1 cellular context compared by ENCODE assay signal in the genomic region with DNA sequence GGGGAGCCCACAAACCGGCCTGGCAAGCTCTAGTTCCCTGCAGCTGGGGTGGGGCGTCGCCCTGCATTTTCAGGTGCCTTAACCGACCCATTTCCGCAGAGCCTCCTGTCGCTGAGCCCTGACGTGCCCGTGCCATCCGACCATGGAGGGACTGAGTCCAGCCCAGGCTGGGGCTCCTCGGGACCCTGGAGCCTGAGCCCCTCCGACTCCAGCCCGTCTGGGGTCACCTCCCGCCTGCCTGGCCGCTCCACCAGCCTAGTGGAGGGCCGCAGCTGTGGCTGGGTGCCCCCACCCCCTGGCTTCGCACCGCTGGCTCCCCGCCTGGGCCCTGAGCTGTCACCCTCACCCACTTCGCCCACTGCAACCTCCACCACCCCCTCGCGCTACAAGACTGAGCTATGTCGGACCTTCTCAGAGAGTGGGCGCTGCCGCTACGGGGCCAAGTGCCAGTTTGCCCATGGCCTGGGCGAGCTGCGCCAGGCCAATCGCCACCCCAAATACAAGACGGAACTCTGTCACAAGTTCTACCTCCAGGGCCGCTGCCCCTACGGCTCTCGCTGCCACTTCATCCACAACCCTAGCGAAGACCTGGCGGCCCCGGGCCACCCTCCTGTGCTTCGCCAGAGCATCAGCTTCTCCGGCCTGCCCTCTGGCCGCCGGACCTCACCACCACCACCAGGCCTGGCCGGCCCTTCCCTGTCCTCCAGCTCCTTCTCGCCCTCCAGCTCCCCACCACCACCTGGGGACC.
TF ChIP-seq lines count a peak whose summit lies in the region.

No MANE protein-coding gene starts in this region.

TF ChIP-seq in IMR-90, 13 proteins besides CTCF, POLR2A, EP300 and RAD21:
- no peak for TF ChIP-seq RFX5 (IDR thresholded peaks at IDR 0.05; ENCODE audit: low read depth, low read length)
- no peak for TF ChIP-seq BHLHE40 (IDR thresholded peaks at IDR 0.05; ENCODE audit: low read depth, low read length)
- TF ChIP-seq MAZ (IDR thresholded peaks at IDR 0.05; ENCODE audit: borderline replicate concordance, low read depth, low read length): peak; percentile 30; the same call in 1 of the 2 replicates
- TF ChIP-seq SMC3 (IDR thresholded peaks at IDR 0.05; ENCODE audit: low read depth, low read length): 0 out of 2 replicates have a peak, but pooled peaks have one; percentile 2
- TF ChIP-seq MXI1 (IDR thresholded peaks at IDR 0.05; ENCODE audit: borderline replicate concordance, low read depth, low read length): no peak
- TF ChIP-seq FOS (IDR thresholded peaks at IDR 0.05; ENCODE audit: low read depth, low read length): no peak
- no peak for TF ChIP-seq CEBPB (IDR thresholded peaks at IDR 0.05; ENCODE audit: low read depth, low read length)
- TF ChIP-seq NFE2L2 (IDR thresholded peaks at IDR 0.05; ENCODE audit: low read depth, low read length): no peak; the same call in 1 of the 2 replicates
- peak; percentile 87 for TF ChIP-seq CHD1 (IDR thresholded peaks at IDR 0.05; ENCODE audit: low read depth, low read length)
- TF ChIP-seq RCOR1 (IDR thresholded peaks at IDR 0.05; ENCODE audit: insufficient replicate concordance, low read length): no peak
- TF ChIP-seq, protein P1, sequence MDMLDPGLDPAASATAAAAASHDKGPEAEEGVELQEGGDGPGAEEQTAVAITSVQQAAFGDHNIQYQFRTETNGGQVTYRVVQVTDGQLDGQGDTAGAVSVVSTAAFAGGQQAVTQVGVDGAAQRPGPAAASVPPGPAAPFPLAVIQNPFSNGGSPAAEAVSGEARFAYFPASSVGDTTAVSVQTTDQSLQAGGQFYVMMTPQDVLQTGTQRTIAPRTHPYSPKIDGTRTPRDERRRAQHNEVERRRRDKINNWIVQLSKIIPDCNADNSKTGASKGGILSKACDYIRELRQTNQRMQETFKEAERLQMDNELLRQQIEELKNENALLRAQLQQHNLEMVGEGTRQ (IDR thresholded peaks at IDR 0.05; ENCODE audit: low read depth, low read length): no peak; the same call in 1 of the 2 replicates
- TF ChIP-seq MAFK (IDR thresholded peaks at IDR 0.05; ENCODE audit: low read depth, low read length): no peak
- TF ChIP-seq, protein P2, sequence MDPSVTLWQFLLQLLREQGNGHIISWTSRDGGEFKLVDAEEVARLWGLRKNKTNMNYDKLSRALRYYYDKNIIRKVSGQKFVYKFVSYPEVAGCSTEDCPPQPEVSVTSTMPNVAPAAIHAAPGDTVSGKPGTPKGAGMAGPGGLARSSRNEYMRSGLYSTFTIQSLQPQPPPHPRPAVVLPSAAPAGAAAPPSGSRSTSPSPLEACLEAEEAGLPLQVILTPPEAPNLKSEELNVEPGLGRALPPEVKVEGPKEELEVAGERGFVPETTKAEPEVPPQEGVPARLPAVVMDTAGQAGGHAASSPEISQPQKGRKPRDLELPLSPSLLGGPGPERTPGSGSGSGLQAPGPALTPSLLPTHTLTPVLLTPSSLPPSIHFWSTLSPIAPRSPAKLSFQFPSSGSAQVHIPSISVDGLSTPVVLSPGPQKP (IDR thresholded peaks at IDR 0.05; ENCODE audit: borderline replicate concordance, low read depth, low read length): no peak
TF ChIP-seq in IMR-90: peak in this region for 3.
